ENCODE assay signal across 1 cellular context in genomic region chr1:62687421-62687902, GRCh38.
A peak's percentile ranks its signal among the peaks of the same experiment; 100 is the strongest.
TF ChIP-seq lines count a peak whose summit lies in the region.

No MANE protein-coding gene starts in this region.

TF ChIP-seq in HepG2, 621 proteins besides CTCF, POLR2A, EP300 and RAD21 (continued from another document and continues in another):
- TF ChIP-seq SNAPC4 (CRISPR knock-in tag; IDR thresholded peaks at IDR 0.05) (peak; percentile 42; the same call in 1 of the 2 replicates), ZNF264 (CRISPR knock-in tag; IDR thresholded peaks at IDR 0.05) (peak; percentile 29; the same call in 1 of the 2 replicates), ZNF326 (CRISPR knock-in tag; IDR thresholded peaks at IDR 0.05; ENCODE audit: borderline replicate concordance) (no peak), ELF1 (CRISPR knock-in tag; IDR thresholded peaks at IDR 0.05) (no peak), THAP11 (CRISPR knock-in tag; IDR thresholded peaks at IDR 0.05) (no peak), GMEB2 (CRISPR knock-in tag; IDR thresholded peaks at IDR 0.05; ENCODE audit: low read depth) (no peak), NFE2 (CRISPR knock-in tag; IDR thresholded peaks at IDR 0.05) (no peak), DNMT1 (CRISPR knock-in tag; IDR thresholded peaks at IDR 0.05) (no peak), ZNF766 (CRISPR knock-in tag; IDR thresholded peaks at IDR 0.05; ENCODE audit: borderline replicate concordance) (no peak), ZNF232 (CRISPR knock-in tag; IDR thresholded peaks at IDR 0.05; ENCODE audit: borderline replicate concordance) (no peak), ARID2 (CRISPR knock-in tag; IDR thresholded peaks at IDR 0.05; ENCODE audit: borderline replicate concordance) (no peak), ZBTB46 (CRISPR knock-in tag; IDR thresholded peaks at IDR 0.05; ENCODE audit: borderline replicate concordance) (no peak), ZNF281 (CRISPR knock-in tag; IDR thresholded peaks at IDR 0.05; ENCODE audit: borderline replicate concordance) (no peak), ZNF749 (CRISPR knock-in tag; IDR thresholded peaks at IDR 0.05; ENCODE audit: borderline replicate concordance) (0 out of 2 replicates have a peak, but pooled peaks have one; percentile 12), KAT8 (CRISPR knock-in tag; IDR thresholded peaks at IDR 0.05) (0 out of 2 replicates have a peak, but pooled peaks have one; percentile 22), BRF2 (CRISPR knock-in tag; IDR thresholded peaks at IDR 0.05) (no peak), NR0B2 (CRISPR knock-in tag; IDR thresholded peaks at IDR 0.05) (no peak), SALL1 (CRISPR knock-in tag; IDR thresholded peaks at IDR 0.05) (peak; percentile 23; the same call in 1 of the 2 replicates), MATR3 (CRISPR knock-in tag; IDR thresholded peaks at IDR 0.05) (no peak), MED13 (CRISPR knock-in tag; IDR thresholded peaks at IDR 0.05) (no peak), ZSCAN31 (CRISPR knock-in tag; IDR thresholded peaks at IDR 0.05; ENCODE audit: low read depth) (no peak), MED8 (CRISPR knock-in tag; IDR thresholded peaks at IDR 0.05; ENCODE audit: insufficient replicate concordance) (peak; percentile 28), TRAFD1 (CRISPR knock-in tag; IDR thresholded peaks at IDR 0.05; ENCODE audit: borderline replicate concordance) (no peak), ZBTB14 (CRISPR knock-in tag; IDR thresholded peaks at IDR 0.05) (no peak), SNRNP70 (IDR thresholded peaks at IDR 0.05; ENCODE audit: low read depth, low read length) (no peak), ZNF333 (CRISPR knock-in tag; IDR thresholded peaks at IDR 0.05; ENCODE audit: borderline replicate concordance) (peak; percentile 66; the same call in 1 of the 2 replicates), FOXJ3 (CRISPR knock-in tag; IDR thresholded peaks at IDR 0.05; ENCODE audit: borderline replicate concordance) (no peak), ZNF567 (CRISPR knock-in tag; IDR thresholded peaks at IDR 0.05; ENCODE audit: borderline replicate concordance) (no peak), ZNF7 (CRISPR knock-in tag; IDR thresholded peaks at IDR 0.05) (no peak), HINFP (CRISPR knock-in tag; IDR thresholded peaks at IDR 0.05; ENCODE audit: low read depth) (no peak), ELF3 (CRISPR knock-in tag; IDR thresholded peaks at IDR 0.05) (no peak), KMT2A (CRISPR knock-in tag; IDR thresholded peaks at IDR 0.05) (peak; percentile 66; the same call in 1 of the 2 replicates), ZNF772 (CRISPR knock-in tag; IDR thresholded peaks at IDR 0.05) (no peak), POLR2G (IDR thresholded peaks at IDR 0.05; ENCODE audit: low read depth, low read length) (peak; percentile 59; the same call in 1 of the 2 replicates), STAT6 (CRISPR knock-in tag; IDR thresholded peaks at IDR 0.05; ENCODE audit: borderline replicate concordance) (no peak), BHLHE40 (IDR thresholded peaks at IDR 0.05; ENCODE audit: low read length) (no peak), TEF (CRISPR knock-in tag; IDR thresholded peaks at IDR 0.05) (no peak), U2AF2 (IDR thresholded peaks at IDR 0.05; ENCODE audit: low read depth, low read length) (no peak), PLRG1 (conservative IDR thresholded peaks at IDR 0.05) (no peak), NFRKB (IDR thresholded peaks at IDR 0.05) (no peak), PRPF4 (IDR thresholded peaks at IDR 0.05; ENCODE audit: low read depth, low read length, poor library complexity, severe bottlenecking) (no peak)
